ENCODE assay signal across 8 cellular contexts in genomic region chr5:54419573-54420423, GRCh38. TPM values are rescaled to one million over a fixed set of nuclear protein-coding genes. Genes with fewer than 3 reads are reported as not detected.
DNase-seq lines count a peak whose midpoint lies in the region; ATAC-seq and TF ChIP-seq lines count a peak whose summit lies in the region.
"Not testable (repeated sequence)": the region's sequence is repeated elsewhere in the genome, so short reads cannot be mapped to it uniquely, and the experiment has no call there.

No MANE protein-coding gene starts in this region.

- H3K4me3 Mint-ChIP-seq in CD8-positive, alpha-beta memory T cell: not testable (repeated sequence)
- H3K4me3 Mint-ChIP-seq in endothelial cell (ENCODE audit: unreplicated experiment): peak overlapping the region; percentile 19

- H3K4me1 ChIP-seq in CD8-positive, alpha-beta memory T cell (ENCODE audit: insufficient read depth, low read length); spleen: not testable (repeated sequence)

- not testable (repeated sequence) for TF ChIP-seq POLR2A in spleen (IDR thresholded peaks at IDR 0.05)

- POLR2A ChIA-PET in CD8-positive, alpha-beta memory T cell (lab: Charles Lee): not testable (repeated sequence)

- H3K4me3 ChIP-seq in CD8-positive, alpha-beta memory T cell (ENCODE audit: low read length); spleen: not testable (repeated sequence)

- H3K27ac Mint-ChIP-seq in CD8-positive, alpha-beta memory T cell: not testable (repeated sequence)
- peak overlapping the region; percentile 77 for H3K27ac Mint-ChIP-seq in endothelial cell (ENCODE audit: unreplicated experiment)

- not testable (repeated sequence) for H3K27ac ChIP-seq in CD8-positive, alpha-beta memory T cell (ENCODE audit: low read depth, low read length); spleen

- not testable (repeated sequence) for H3K36me3 ChIP-seq in CD8-positive, alpha-beta memory T cell (ENCODE audit: insufficient read depth, low read length); spleen

- TF ChIP-seq CTCF in endothelial cell (IDR thresholded peaks at IDR 0.05; ENCODE audit: unreplicated experiment) (peak; percentile 85), spleen (IDR thresholded peaks at IDR 0.05 in 8 of 11, conservative IDR thresholded peaks at IDR 0.05 in 3 of 11) (peak in 10 of 11 experiments; percentile 49 to 82 (median 76))

- H3K9me3 ChIP-seq in CD8-positive, alpha-beta memory T cell (ENCODE audit: low read length); spleen: not testable (repeated sequence)

- not testable (repeated sequence) for H3K36me3 Mint-ChIP-seq in CD8-positive, alpha-beta memory T cell; endothelial cell (ENCODE audit: low read depth, unreplicated experiment)

- peak in 3 of 5 donors; percentile 3 to 32 (median 30) for DNase-seq in CD8-positive, alpha-beta memory T cell
- DNase-seq in KG1 (lab: John Stamatoyannopoulos, UW) (peak; percentile 31), NCI-H748 (lab: John Stamatoyannopoulos, UW; ENCODE audit: unreplicated experiment) (peak; percentile 67), endothelial cell (ENCODE audit: low spot score) (peak; percentile 7), left kidney (ENCODE audit: low read depth, low spot score) (peak; percentile 58)
- DNase-seq in activated CD4-positive, CD25-positive, alpha-beta regulatory T cell treated with anti-CD3 and anti-CD28 coated beads, Interleukin-2, amount 50 U/mL, for 16 hours (ENCODE audit: low read depth, low spot score): peak; percentile 4
- not testable (repeated sequence) for DNase-seq in spleen

- ATAC-seq in GM19324 (IDR thresholded peaks at IDR 0.05; ENCODE audit: low FRiP score, unreplicated experiment): peak; percentile 46

- H3K27me3 ChIP-seq in CD8-positive, alpha-beta memory T cell (ENCODE audit: insufficient read depth, low read length, poor library complexity, severe bottlenecking); spleen (replicated peaks in 1 of 7): not testable (repeated sequence)

- intact Hi-C loops in spleen (cut with DNase I; ENCODE audit: low total_unique reads): loop anchor here (10.0 kb wide), 1 partner anchor 105 kb away; the partner anchor contains the start of gene ARL15

- H3K27me3 Mint-ChIP-seq in CD8-positive, alpha-beta memory T cell; endothelial cell (ENCODE audit: unreplicated experiment): not testable (repeated sequence)

- not testable (repeated sequence) for H3K4me1 Mint-ChIP-seq in CD8-positive, alpha-beta memory T cell; endothelial cell (ENCODE audit: unreplicated experiment)

- H3K9me3 Mint-ChIP-seq in CD8-positive, alpha-beta memory T cell; endothelial cell (ENCODE audit: unreplicated experiment): not testable (repeated sequence)

- 31 to 51% (median 44%) methylated on average over 10 of the region's 10 CpGs for WGBS in spleen, 5 donors

- CTCF ChIA-PET in CD8-positive, alpha-beta memory T cell (lab: Charles Lee): interaction anchor here (0.6 to 1.6 kb wide), 15 partner anchors 9 to 429 kb away, joined by 3 to 13 read pairs (median 4); no protein-coding TSS in a partner anchor

RNA-seq across cellular contexts. Expression of gene HSPB3, which starts 35.7 kb away (rescaled TPM):
- not detected for total RNA-seq in CD8-positive, alpha-beta memory T cell
- polyA plus RNA-seq in CD8-positive, alpha-beta memory T cell: not detected
- total RNA-seq in endothelial cell (ENCODE audit: unreplicated experiment) (not detected), spleen (under 1 TPM in 1 of 7 donors, not detected in 6; 0.49 TPM)
- under 1 TPM; 0.45 to 0.67 (median 0.59) TPM for polyA plus RNA-seq in spleen
